In genomic region chr19:45882652-45883585, GRCh38 we compare ENCODE assay signal across 1 cellular context.
TF ChIP-seq lines count a peak whose summit lies in the region.

No MANE protein-coding gene starts in this region.

TF ChIP-seq in HepG2, 621 proteins besides CTCF, POLR2A, EP300 and RAD21 (continued from another document and continues in another):
- TF ChIP-seq ZNF318 (CRISPR knock-in tag; IDR thresholded peaks at IDR 0.05) = peak; percentile 99
- no peak; the same call in 1 of the 2 replicates for TF ChIP-seq ZMYM4 (CRISPR knock-in tag; IDR thresholded peaks at IDR 0.05)
- peak; percentile 97 for TF ChIP-seq AGO1 (IDR thresholded peaks at IDR 0.05; ENCODE audit: low read depth, low read length, poor library complexity, severe bottlenecking)
- peak; percentile 19 for TF ChIP-seq SALL2 (CRISPR knock-in tag; IDR thresholded peaks at IDR 0.05)
- peak; percentile 88 for TF ChIP-seq SP4 (CRISPR knock-in tag; IDR thresholded peaks at IDR 0.05)
- TF ChIP-seq HNRNPH1 (optimal IDR thresholded peaks at IDR 0.05; ENCODE audit: low read depth, low read length) = peak; percentile 65
- TF ChIP-seq ZBTB37 (CRISPR knock-in tag; IDR thresholded peaks at IDR 0.05) = no peak
- no peak for TF ChIP-seq ZMAT5 (CRISPR knock-in tag; IDR thresholded peaks at IDR 0.05; ENCODE audit: borderline replicate concordance, low read depth)
- peak; percentile 92 for TF ChIP-seq ELF3 (CRISPR knock-in tag; IDR thresholded peaks at IDR 0.05)
- TF ChIP-seq EED (CRISPR knock-in tag; IDR thresholded peaks at IDR 0.05) = no peak; the same call in 1 of the 2 replicates
- TF ChIP-seq ZNF776 (CRISPR knock-in tag; IDR thresholded peaks at IDR 0.05) = no peak
- TF ChIP-seq KMT2A (CRISPR knock-in tag; IDR thresholded peaks at IDR 0.05) = peak; percentile 34
- no peak for TF ChIP-seq ATRX (CRISPR knock-in tag; IDR thresholded peaks at IDR 0.05; ENCODE audit: borderline replicate concordance)
- no peak for TF ChIP-seq LRRFIP1 (CRISPR knock-in tag; conservative IDR thresholded peaks at IDR 0.05)
- TF ChIP-seq NFRKB (IDR thresholded peaks at IDR 0.05) = no peak
- peak; percentile 65; the same call in 1 of the 2 replicates for TF ChIP-seq NFKBIZ (CRISPR knock-in tag; IDR thresholded peaks at IDR 0.05)
- no peak for TF ChIP-seq ZNF572 (CRISPR knock-in tag; IDR thresholded peaks at IDR 0.05)
- TF ChIP-seq ZNF512 (CRISPR knock-in tag; IDR thresholded peaks at IDR 0.05) = no peak; the same call in 1 of the 2 replicates
- TF ChIP-seq ZNF317 (CRISPR knock-in tag; IDR thresholded peaks at IDR 0.05) = no peak; the same call in 1 of the 2 replicates
- TF ChIP-seq FIP1L1 (IDR thresholded peaks at IDR 0.05; ENCODE audit: borderline replicate concordance, insufficient read depth, low read depth, low read length) = peak; percentile 91; the same call in 1 of the 2 replicates
- TF ChIP-seq LCORL (IDR thresholded peaks at IDR 0.05) = peak; percentile 52; the same call in 1 of the 2 replicates
- peak; percentile 62; the same call in 1 of the 2 replicates for TF ChIP-seq LCORL (CRISPR knock-in tag; IDR thresholded peaks at IDR 0.05)
- TF ChIP-seq ELK4 (CRISPR knock-in tag; IDR thresholded peaks at IDR 0.05; ENCODE audit: borderline replicate concordance) = no peak
- TF ChIP-seq SMARCE1 (IDR thresholded peaks at IDR 0.05; ENCODE audit: borderline replicate concordance) = no peak
- peak; percentile 65; the same call in 1 of the 2 replicates for TF ChIP-seq GLI4 (CRISPR knock-in tag; IDR thresholded peaks at IDR 0.05; ENCODE audit: borderline replicate concordance)
- TF ChIP-seq HNF1B (CRISPR knock-in tag; IDR thresholded peaks at IDR 0.05) = peak; percentile 100
- TF ChIP-seq HDAC2 (CRISPR knock-in tag; IDR thresholded peaks at IDR 0.05) = peak; percentile 86
- TF ChIP-seq ADNP (CRISPR knock-in tag; IDR thresholded peaks at IDR 0.05) = peak; percentile 99
- no peak; the same call in 1 of the 2 replicates for TF ChIP-seq MTERF4 (CRISPR knock-in tag; IDR thresholded peaks at IDR 0.05)
- TF ChIP-seq UBTF (CRISPR knock-in tag; IDR thresholded peaks at IDR 0.05) = peak; percentile 75
- TF ChIP-seq PRMT3 (CRISPR knock-in tag; IDR thresholded peaks at IDR 0.05; ENCODE audit: borderline replicate concordance, low read depth) = no peak
- TF ChIP-seq ZBTB10 (CRISPR knock-in tag; IDR thresholded peaks at IDR 0.05; ENCODE audit: borderline replicate concordance) = peak; percentile 19; the same call in 1 of the 2 replicates
- no peak; the same call in 1 of the 2 replicates for TF ChIP-seq ZNF589 (CRISPR knock-in tag; conservative IDR thresholded peaks at IDR 0.05)
